1 cellular context compared by ENCODE assay signal in the genomic region with DNA sequence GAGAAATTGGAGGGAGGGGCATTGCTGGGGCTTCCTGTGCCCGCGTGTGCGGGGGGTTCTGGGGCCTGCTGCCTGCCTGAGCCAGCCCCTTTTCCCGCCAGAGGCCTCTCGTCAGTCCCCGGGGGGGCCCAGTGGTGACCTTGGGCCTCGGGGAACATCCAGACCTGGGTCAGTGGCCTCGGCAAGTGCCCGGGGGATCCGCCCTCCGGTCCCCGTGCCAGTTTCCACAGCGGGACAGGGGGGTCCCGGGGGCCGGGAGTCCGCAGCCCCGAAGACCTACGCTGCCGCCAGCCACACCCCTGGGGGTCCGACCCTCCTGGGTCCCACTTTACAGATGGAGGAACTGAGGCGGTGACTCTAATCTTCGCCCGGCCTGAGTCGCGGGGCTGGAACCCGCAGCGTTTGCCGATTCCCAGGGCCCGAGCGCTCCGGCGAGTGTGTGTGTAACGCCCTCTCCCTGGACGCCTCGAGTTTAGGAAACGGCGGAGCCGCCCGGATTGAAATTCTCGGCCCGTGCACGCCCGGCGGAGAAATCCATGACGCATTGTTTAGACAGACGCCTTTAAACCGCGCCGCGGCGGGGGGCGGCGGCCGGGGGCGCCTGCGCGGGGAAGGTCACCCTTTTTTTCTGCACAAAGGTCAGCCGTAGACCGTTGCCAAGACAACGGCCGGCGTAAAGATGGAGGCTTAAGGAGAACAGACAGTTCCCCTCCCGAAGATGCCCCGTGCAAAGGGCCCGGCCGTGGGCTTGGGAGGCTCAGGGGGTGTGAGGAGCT.
TF ChIP-seq lines count a peak whose summit lies in the region.

No MANE protein-coding gene starts in this region.

TF ChIP-seq in HepG2, 621 proteins besides CTCF, POLR2A, EP300 and RAD21 (continued from another document):
- TF ChIP-seq, protein P1, sequence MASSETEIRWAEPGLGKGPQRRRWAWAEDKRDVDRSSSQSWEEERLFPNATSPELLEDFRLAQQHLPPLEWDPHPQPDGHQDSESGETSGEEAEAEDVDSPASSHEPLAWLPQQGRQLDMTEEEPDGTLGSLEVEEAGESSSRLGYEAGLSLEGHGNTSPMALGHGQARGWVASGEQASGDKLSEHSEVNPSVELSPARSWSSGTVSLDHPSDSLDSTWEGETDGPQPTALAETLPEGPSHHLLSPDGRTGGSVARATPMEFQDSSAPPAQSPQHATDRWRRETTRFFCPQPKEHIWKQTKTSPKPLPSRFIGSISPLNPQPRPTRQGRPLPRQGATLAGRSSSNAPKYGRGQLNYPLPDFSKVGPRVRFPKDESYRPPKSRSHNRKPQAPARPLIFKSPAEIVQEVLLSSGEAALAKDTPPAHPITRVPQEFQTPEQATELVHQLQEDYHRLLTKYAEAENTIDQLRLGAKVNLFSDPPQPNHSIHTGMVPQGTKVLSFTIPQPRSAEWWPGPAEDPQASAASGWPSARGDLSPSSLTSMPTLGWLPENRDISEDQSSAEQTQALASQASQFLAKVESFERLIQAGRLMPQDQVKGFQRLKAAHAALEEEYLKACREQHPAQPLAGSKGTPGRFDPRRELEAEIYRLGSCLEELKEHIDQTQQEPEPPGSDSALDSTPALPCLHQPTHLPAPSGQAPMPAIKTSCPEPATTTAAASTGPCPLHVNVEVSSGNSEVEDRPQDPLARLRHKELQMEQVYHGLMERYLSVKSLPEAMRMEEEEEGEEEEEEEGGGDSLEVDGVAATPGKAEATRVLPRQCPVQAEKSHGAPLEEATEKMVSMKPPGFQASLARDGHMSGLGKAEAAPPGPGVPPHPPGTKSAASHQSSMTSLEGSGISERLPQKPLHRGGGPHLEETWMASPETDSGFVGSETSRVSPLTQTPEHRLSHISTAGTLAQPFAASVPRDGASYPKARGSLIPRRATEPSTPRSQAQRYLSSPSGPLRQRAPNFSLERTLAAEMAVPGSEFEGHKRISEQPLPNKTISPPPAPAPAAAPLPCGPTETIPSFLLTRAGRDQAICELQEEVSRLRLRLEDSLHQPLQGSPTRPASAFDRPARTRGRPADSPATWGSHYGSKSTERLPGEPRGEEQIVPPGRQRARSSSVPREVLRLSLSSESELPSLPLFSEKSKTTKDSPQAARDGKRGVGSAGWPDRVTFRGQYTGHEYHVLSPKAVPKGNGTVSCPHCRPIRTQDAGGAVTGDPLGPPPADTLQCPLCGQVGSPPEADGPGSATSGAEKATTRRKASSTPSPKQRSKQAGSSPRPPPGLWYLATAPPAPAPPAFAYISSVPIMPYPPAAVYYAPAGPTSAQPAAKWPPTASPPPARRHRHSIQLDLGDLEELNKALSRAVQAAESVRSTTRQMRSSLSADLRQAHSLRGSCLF (CRISPR knock-in tag; IDR thresholded peaks at IDR 0.05; ENCODE audit: borderline replicate concordance), result no peak
- TF ChIP-seq, protein P2, sequence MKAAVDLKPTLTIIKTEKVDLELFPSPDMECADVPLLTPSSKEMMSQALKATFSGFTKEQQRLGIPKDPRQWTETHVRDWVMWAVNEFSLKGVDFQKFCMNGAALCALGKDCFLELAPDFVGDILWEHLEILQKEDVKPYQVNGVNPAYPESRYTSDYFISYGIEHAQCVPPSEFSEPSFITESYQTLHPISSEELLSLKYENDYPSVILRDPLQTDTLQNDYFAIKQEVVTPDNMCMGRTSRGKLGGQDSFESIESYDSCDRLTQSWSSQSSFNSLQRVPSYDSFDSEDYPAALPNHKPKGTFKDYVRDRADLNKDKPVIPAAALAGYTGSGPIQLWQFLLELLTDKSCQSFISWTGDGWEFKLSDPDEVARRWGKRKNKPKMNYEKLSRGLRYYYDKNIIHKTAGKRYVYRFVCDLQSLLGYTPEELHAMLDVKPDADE (CRISPR knock-in tag; IDR thresholded peaks at IDR 0.05), result no peak
- TF ChIP-seq U2AF2 (IDR thresholded peaks at IDR 0.05; ENCODE audit: low read depth, low read length), result 0 out of 2 replicates have a peak, but pooled peaks have one; percentile 50
- TF ChIP-seq ZNF317 (CRISPR knock-in tag; IDR thresholded peaks at IDR 0.05), result no peak
- no peak for TF ChIP-seq TOPORS (CRISPR knock-in tag; IDR thresholded peaks at IDR 0.05)
- TF ChIP-seq ZKSCAN8 (CRISPR knock-in tag; IDR thresholded peaks at IDR 0.05; ENCODE audit: borderline replicate concordance), result 0 out of 2 replicates have a peak, but pooled peaks have one; percentile 32
- TF ChIP-seq ZNF564 (CRISPR knock-in tag; IDR thresholded peaks at IDR 0.05), result peak; percentile 51; the same call in 1 of the 2 replicates
- no peak for TF ChIP-seq ZFP36L2 (CRISPR knock-in tag; IDR thresholded peaks at IDR 0.05)
- TF ChIP-seq, protein P3, sequence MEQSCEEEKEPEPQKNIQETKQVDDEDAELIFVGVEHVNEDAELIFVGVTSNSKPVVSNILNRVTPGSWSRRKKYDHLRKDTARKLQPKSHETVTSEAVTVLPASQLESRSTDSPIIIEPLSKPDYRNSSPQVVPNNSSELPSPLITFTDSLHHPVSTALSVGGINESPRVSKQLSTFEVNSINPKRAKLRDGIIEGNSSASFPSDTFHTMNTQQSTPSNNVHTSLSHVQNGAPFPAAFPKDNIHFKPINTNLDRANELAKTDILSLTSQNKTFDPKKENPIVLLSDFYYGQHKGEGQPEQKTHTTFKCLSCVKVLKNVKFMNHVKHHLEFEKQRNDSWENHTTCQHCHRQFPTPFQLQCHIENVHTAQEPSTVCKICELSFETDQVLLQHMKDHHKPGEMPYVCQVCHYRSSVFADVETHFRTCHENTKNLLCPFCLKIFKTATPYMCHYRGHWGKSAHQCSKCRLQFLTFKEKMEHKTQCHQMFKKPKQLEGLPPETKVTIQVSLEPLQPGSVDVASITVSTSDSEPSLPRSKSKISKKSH (CRISPR knock-in tag; IDR thresholded peaks at IDR 0.05; ENCODE audit: borderline replicate concordance), result peak; percentile 48; the same call in 1 of the 2 replicates
- TF ChIP-seq ZNF136 (CRISPR knock-in tag; IDR thresholded peaks at IDR 0.05; ENCODE audit: low read depth), result peak; percentile 75; the same call in 1 of the 2 replicates
- TF ChIP-seq SP1 (IDR thresholded peaks at IDR 0.05), result no peak
- TF ChIP-seq SP1 (CRISPR knock-in tag; IDR thresholded peaks at IDR 0.05), result peak; percentile 17; the same call in 1 of the 2 replicates
- TF ChIP-seq U2AF1 (optimal IDR thresholded peaks at IDR 0.05; ENCODE audit: low read depth, low read length), result no peak
- peak; percentile 78 for TF ChIP-seq BHLHE40 (IDR thresholded peaks at IDR 0.05; ENCODE audit: low read length)
- peak; percentile 58; the same call in 1 of the 2 replicates for TF ChIP-seq SOX5 (CRISPR knock-in tag; IDR thresholded peaks at IDR 0.05; ENCODE audit: borderline replicate concordance)
- peak; percentile 69; the same call in 1 of the 2 replicates for TF ChIP-seq ZNF430 (CRISPR knock-in tag; IDR thresholded peaks at IDR 0.05)
- TF ChIP-seq KMT2A (CRISPR knock-in tag; IDR thresholded peaks at IDR 0.05), result no peak
- TF ChIP-seq, protein P4, sequence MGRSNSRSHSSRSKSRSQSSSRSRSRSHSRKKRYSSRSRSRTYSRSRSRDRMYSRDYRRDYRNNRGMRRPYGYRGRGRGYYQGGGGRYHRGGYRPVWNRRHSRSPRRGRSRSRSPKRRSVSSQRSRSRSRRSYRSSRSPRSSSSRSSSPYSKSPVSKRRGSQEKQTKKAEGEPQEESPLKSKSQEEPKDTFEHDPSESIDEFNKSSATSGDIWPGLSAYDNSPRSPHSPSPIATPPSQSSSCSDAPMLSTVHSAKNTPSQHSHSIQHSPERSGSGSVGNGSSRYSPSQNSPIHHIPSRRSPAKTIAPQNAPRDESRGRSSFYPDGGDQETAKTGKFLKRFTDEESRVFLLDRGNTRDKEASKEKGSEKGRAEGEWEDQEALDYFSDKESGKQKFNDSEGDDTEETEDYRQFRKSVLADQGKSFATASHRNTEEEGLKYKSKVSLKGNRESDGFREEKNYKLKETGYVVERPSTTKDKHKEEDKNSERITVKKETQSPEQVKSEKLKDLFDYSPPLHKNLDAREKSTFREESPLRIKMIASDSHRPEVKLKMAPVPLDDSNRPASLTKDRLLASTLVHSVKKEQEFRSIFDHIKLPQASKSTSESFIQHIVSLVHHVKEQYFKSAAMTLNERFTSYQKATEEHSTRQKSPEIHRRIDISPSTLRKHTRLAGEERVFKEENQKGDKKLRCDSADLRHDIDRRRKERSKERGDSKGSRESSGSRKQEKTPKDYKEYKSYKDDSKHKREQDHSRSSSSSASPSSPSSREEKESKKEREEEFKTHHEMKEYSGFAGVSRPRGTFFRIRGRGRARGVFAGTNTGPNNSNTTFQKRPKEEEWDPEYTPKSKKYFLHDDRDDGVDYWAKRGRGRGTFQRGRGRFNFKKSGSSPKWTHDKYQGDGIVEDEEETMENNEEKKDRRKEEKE (IDR thresholded peaks at IDR 0.05), result no peak
- no peak for TF ChIP-seq ZNF75D (CRISPR knock-in tag; IDR thresholded peaks at IDR 0.05; ENCODE audit: borderline replicate concordance)
- no peak for TF ChIP-seq ZC3H13 (CRISPR knock-in tag; IDR thresholded peaks at IDR 0.05)
- TF ChIP-seq HCFC1 (IDR thresholded peaks at IDR 0.05; ENCODE audit: low read depth, low read length), result no peak
- no peak for TF ChIP-seq IRX3 (CRISPR knock-in tag; IDR thresholded peaks at IDR 0.05; ENCODE audit: borderline replicate concordance, low read depth)
TF ChIP-seq in HepG2: peak in this region for 202.
